ENCODE assay signal across 9 cellular contexts in the genomic region with DNA sequence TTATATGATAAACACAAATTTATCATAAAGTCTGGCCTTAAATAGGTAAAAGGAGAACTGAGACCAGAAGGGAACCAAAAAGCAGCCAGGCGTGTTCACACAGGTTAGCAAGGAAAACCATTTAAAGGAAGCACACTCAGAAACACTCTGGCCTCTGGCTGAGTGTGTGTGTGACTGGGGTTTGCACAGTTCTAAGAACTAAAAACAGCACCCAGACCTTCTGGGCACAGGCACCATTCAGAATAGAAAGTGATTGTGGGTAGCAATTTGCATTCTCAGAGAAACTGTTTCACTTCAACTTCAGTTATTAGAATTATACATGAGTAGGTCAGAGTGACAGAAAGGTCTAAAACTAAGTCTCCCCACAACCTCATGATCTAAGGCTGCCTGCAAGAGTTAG. TPM values are rescaled to one million over a fixed set of nuclear protein-coding genes. Genes with fewer than 3 reads are reported as not detected.
DNase-seq lines count a peak whose midpoint lies in the region; ATAC-seq, FAIRE-seq and TF ChIP-seq lines count a peak whose summit lies in the region.
"Had no signal": no experiment of that assay in that cellular context is flagged by ENCODE, and none has a peak within 500 bp of the region (broad histone marks: within the 10 kb centered on the region; RNA-seq: fewer than 3 reads in every experiment).

No MANE protein-coding gene starts in this region.

- H3K27me3 Mint-ChIP-seq in brain, result no peaks in the 10 kb centered on the region

- DNase-seq in RCC 7860 (ENCODE audit: low spot score), result no peak
- DNase-seq in SW 1271 (lab: John Stamatoyannopoulos, UW), result no peak
- no peak for DNase-seq in activated CD8-positive, alpha-beta memory T cell treated with anti-CD3 and anti-CD28 coated beads for 24 hours
- no peak for DNase-seq in activated gamma-delta T cell treated with Interleukin-2 at 50 U/mL for 16 hours
- DNase-seq: stimulated activated CD4-positive, alpha-beta T cell treated with anti-CD3 and anti-CD28 coated beads, Interleukin-2, amount 100 ng/mL, for 48 hours had no signal

- no peak overlapping the region for H3K4me3 Mint-ChIP-seq in brain

- H3K27ac Mint-ChIP-seq in brain, result peak overlapping the region in 3 of 5 experiments; percentile 56 to 88 (median 74)

- ATAC-seq in GM18499 (IDR thresholded peaks at IDR 0.05; ENCODE audit: insufficient read depth, unreplicated experiment) (peak; percentile 94), GM19463 (IDR thresholded peaks at IDR 0.05; ENCODE audit: unreplicated experiment) (peak; percentile 96), HG03175 (IDR thresholded peaks at IDR 0.05; ENCODE audit: unreplicated experiment) (peak; percentile 97)

- H3K9me3 Mint-ChIP-seq in brain, result no peaks in the 10 kb centered on the region

- no peak for FAIRE-seq in RCC 7860 (lab: Jason Lieb, UNC)

- no peak for TF ChIP-seq CTCF in brain (conservative IDR thresholded peaks at IDR 0.05)

- H3K36me3 Mint-ChIP-seq in brain, result peaks cover 12% of the 10 kb centered on the region

- H3K4me1 Mint-ChIP-seq in brain, result peaks cover 12% of the 10 kb centered on the region

RNA-seq across cellular contexts. Expression of a gene that starts 10.0 kb away (rescaled TPM):
- polyA plus RNA-seq in brain (ENCODE audit: insufficient read depth, low read depth, low replicate concordance), result not detected

RNA-seq across cellular contexts. Expression of a gene that starts 45.2 kb away (rescaled TPM):
- polyA plus RNA-seq in brain (ENCODE audit: insufficient read depth, low read depth, low replicate concordance), result 1.7 TPM
